In genomic region chr12:131511391-131511802, GRCh38 we compare ENCODE assay signal across 8 cellular contexts.
A peak's percentile ranks its signal among the peaks of the same experiment; 100 is the strongest.
DNase-seq lines count a peak whose midpoint lies in the region; ATAC-seq and TF ChIP-seq lines count a peak whose summit lies in the region.

No MANE protein-coding gene starts in this region.

- H3K36me3 Mint-ChIP-seq in IgD-negative memory B cell: no peaks in the 10 kb centered on the region

- H3K27me3 Mint-ChIP-seq in IgD-negative memory B cell: peaks cover 2% of the 10 kb centered on the region

- peak overlapping the region in 3 of 4 donors; percentile 39 to 87 (median 86) for H3K4me3 Mint-ChIP-seq in IgD-negative memory B cell

- H3K4me1 Mint-ChIP-seq in IgD-negative memory B cell: peaks cover 8 to 21% (median 17%) of the 10 kb centered on the region in 3 donors

- no peak overlapping the region for H3K4me3 ChIP-seq in GM12864 (ENCODE audit: low read depth, low read length)

- TF ChIP-seq CTCF in GM12864 (IDR thresholded peaks at IDR 0.05; ENCODE audit: low read depth, low read length, missing control alignments): no peak

- H3K27ac Mint-ChIP-seq in IgD-negative memory B cell: peak overlapping the region in 1 of 3 donors; percentile 36

- DNase-seq in GM12864 (ENCODE audit: low read depth): peak; percentile 80
- peak; percentile 53 to 64 for DNase-seq in activated CD4-positive, alpha-beta T cell treated with anti-CD3 and anti-CD28 coated beads, Interleukin-2, amount 50 U/mL, for 48 hours
- DNase-seq in glomerular visceral epithelial cell (ENCODE audit: extremely low spot score): peak; percentile 4
- DNase-seq in stimulated activated CD8-positive, alpha-beta memory T cell treated with anti-CD3 and anti-CD28 coated beads, Interleukin-4, amount 100 ng/mL, for 4 hours (ENCODE audit: low read depth in 2 of 2, low spot score in 1 of 2): peak; percentile 15 to 30
- no peak for DNase-seq in cerebellar nuclear complex (lab: John Stamatoyannopoulos, UW)
- no peak for DNase-seq in midbrain (lab: John Stamatoyannopoulos, UW)

- peaks cover 3 to 11% (median 7%) of the 10 kb centered on the region in 3 donors for H3K9me3 Mint-ChIP-seq in IgD-negative memory B cell

- peak; percentile 99 for ATAC-seq in GM21529 (IDR thresholded peaks at IDR 0.05; ENCODE audit: unreplicated experiment)

Comparison
In these comparisons a context has a peak if more than half of its experiments do, and no peak if none do; other contexts are left out.
1. DNase-seq: peak in GM12864 (single experiment), activated CD4-positive, alpha-beta T cell treated with anti-CD3 and anti-CD28 coated beads, Interleukin-2, amount 50 U/mL, for 48 hours (2 of 2), glomerular visceral epithelial cell (single experiment) and stimulated activated CD8-positive, alpha-beta memory T cell treated with anti-CD3 and anti-CD28 coated beads, Interleukin-4, amount 100 ng/mL, for 4 hours (2 of 2); none in cerebellar nuclear complex (0 of 2) and midbrain (single experiment).